In genomic region chr1:220528679-220529529, GRCh38 we compare ENCODE assay signal across 8 cellular contexts. TPM values are rescaled to one million over a fixed set of nuclear protein-coding genes. Genes with fewer than 3 reads are reported as not detected.
DNase-seq lines count a peak whose midpoint lies in the region; ATAC-seq lines count a peak whose summit lies in the region.

No MANE protein-coding gene starts in this region.

- peak overlapping the region; percentile 89 for H3K4me3 ChIP-seq in right cardiac atrium (ENCODE audit: low read length)

- H3K27ac ChIP-seq in right cardiac atrium (ENCODE audit: low read length) = peak overlapping the region; percentile 89

- no peaks in the 10 kb centered on the region for H3K27me3 ChIP-seq in right cardiac atrium (ENCODE audit: control insufficient read depth, insufficient read depth)

- intact Hi-C loops in right cardiac atrium (cut with DNase I) = no loop called here

- ATAC-seq in HG03095 (IDR thresholded peaks at IDR 0.05; ENCODE audit: unreplicated experiment) (peak; percentile 8), right cardiac atrium (peak; percentile 7 to 37)
- peak; percentile 11 for ATAC-seq in activated T-helper 17 cell treated with anti-CD3 and anti-CD28 coated beads, Interleukin-2, amount 50 U/mL, for 72 hours (replicated peaks)

- no peaks in the 10 kb centered on the region for H3K9me3 ChIP-seq in right cardiac atrium (ENCODE audit: control insufficient read depth, low read length)

- peaks cover 12% of the 10 kb centered on the region for H3K4me1 Mint-ChIP-seq in T-helper 2 cell treated with Interferon-gamma antibody and Interleukin-4, amounts not matched to agents 5 μg/mL and 100 μg/mL, for 36 hours (ENCODE audit: low read depth)
- peaks cover 9% of the 10 kb centered on the region for H3K4me1 Mint-ChIP-seq in activated T-helper 17 cell treated with anti-CD3 and anti-CD28 coated beads, Interleukin-2, amount 50 U/mL, for 72 hours

- peak overlapping the region; percentile 60 for H3K4me3 Mint-ChIP-seq in T-helper 2 cell treated with Interferon-gamma antibody and Interleukin-4, amounts not matched to agents 5 μg/mL and 100 μg/mL, for 36 hours
- H3K4me3 Mint-ChIP-seq in activated T-helper 17 cell treated with anti-CD3 and anti-CD28 coated beads, Interleukin-2, amount 50 U/mL, for 72 hours = peak overlapping the region; percentile 57

- H3K27ac Mint-ChIP-seq in T-helper 2 cell treated with Interferon-gamma antibody and Interleukin-4, amounts not matched to agents 5 μg/mL and 100 μg/mL, for 36 hours = no peak overlapping the region
- H3K27ac Mint-ChIP-seq in activated T-helper 17 cell treated with anti-CD3 and anti-CD28 coated beads, Interleukin-2, amount 50 U/mL, for 72 hours = no peak overlapping the region

- WGBS in right cardiac atrium = 1% methylated on average over 55 of the region's 55 CpGs

- H3K9me3 Mint-ChIP-seq in T-helper 2 cell treated with Interferon-gamma antibody and Interleukin-4, amounts not matched to agents 5 μg/mL and 100 μg/mL, for 36 hours = no peaks in the 10 kb centered on the region
- H3K9me3 Mint-ChIP-seq in activated T-helper 17 cell treated with anti-CD3 and anti-CD28 coated beads, Interleukin-2, amount 50 U/mL, for 72 hours = no peaks in the 10 kb centered on the region

- H3K27me3 Mint-ChIP-seq in T-helper 2 cell treated with Interferon-gamma antibody and Interleukin-4, amounts not matched to agents 5 μg/mL and 100 μg/mL, for 36 hours (ENCODE audit: low read depth) = peaks cover 61% of the 10 kb centered on the region
- H3K27me3 Mint-ChIP-seq in activated T-helper 17 cell treated with anti-CD3 and anti-CD28 coated beads, Interleukin-2, amount 50 U/mL, for 72 hours = peaks cover 55% of the 10 kb centered on the region

- H3K4me1 ChIP-seq in right cardiac atrium (ENCODE audit: control insufficient read depth, insufficient read depth, low read length) = no peaks in the 10 kb centered on the region

- no peak for DNase-seq in T-helper 2 cell treated with Interferon-gamma antibody and Interleukin-4, amounts not matched to agents 5 μg/mL and 100 μg/mL, for 36 hours (ENCODE audit: low spot score)
- DNase-seq in T-helper 2 cell = no peak
- DNase-seq in right cardiac atrium = peak in 2 of 3 donors; percentile 33 to 56
- peak; percentile 88 for DNase-seq in retina
- no peak for DNase-seq in stimulated activated CD4-positive, alpha-beta T cell treated with anti-CD3 and anti-CD28 coated beads, Interleukin-12 subunit alpha, Interleukin-12 subunit beta, amount 100 ng/mL, for 4 hours
- no peak for DNase-seq in stimulated activated CD8-positive, alpha-beta memory T cell treated with anti-CD3 and anti-CD28 coated beads, Interleukin-4, amount 100 ng/mL, for 48 hours

- H3K36me3 Mint-ChIP-seq in T-helper 2 cell treated with Interferon-gamma antibody and Interleukin-4, amounts not matched to agents 5 μg/mL and 100 μg/mL, for 36 hours (ENCODE audit: low read depth) = peaks cover 4% of the 10 kb centered on the region
- H3K36me3 Mint-ChIP-seq in activated T-helper 17 cell treated with anti-CD3 and anti-CD28 coated beads, Interleukin-2, amount 50 U/mL, for 72 hours (ENCODE audit: low read depth) = peaks cover 6% of the 10 kb centered on the region

RNA-seq across cellular contexts. Expression of gene MARK1, which starts 1.0 kb away (rescaled TPM):
- under 1 TPM; 0.05 to 0.09 TPM for total RNA-seq in activated T-helper 17 cell treated with anti-CD3 and anti-CD28 coated beads, Interleukin-2, amount 50 U/mL, for 72 hours
- total RNA-seq in right cardiac atrium = 10 to 100 TPM; 18.6 to 25.1 (median 19.5) TPM
- polyA plus RNA-seq in right cardiac atrium = 10.1 TPM

Comparison
In these comparisons a context has a peak if more than half of its experiments do, and no peak if none do; other contexts are left out.
1. DNase-seq: peak in right cardiac atrium (2 of 3) and retina (single experiment); none in T-helper 2 cell treated with Interferon-gamma antibody and Interleukin-4, amounts not matched to agents 5 μg/mL and 100 μg/mL, for 36 hours (single experiment), T-helper 2 cell (0 of 5), stimulated activated CD4-positive, alpha-beta T cell treated with anti-CD3 and anti-CD28 coated beads, Interleukin-12 subunit alpha, Interleukin-12 subunit beta, amount 100 ng/mL, for 4 hours (single experiment) and stimulated activated CD8-positive, alpha-beta memory T cell treated with anti-CD3 and anti-CD28 coated beads, Interleukin-4, amount 100 ng/mL, for 48 hours (single experiment).
2. RNA of gene MARK1, which starts 1.0 kb away (total RNA-seq): 18.6 to 25.1 TPM in right cardiac atrium; 0.05 to 0.09 TPM in activated T-helper 17 cell treated with anti-CD3 and anti-CD28 coated beads, Interleukin-2, amount 50 U/mL, for 72 hours; every median in the first group is over 10 times any median in the second.
3. Peak in every context shown above with its lines, with median percentiles within 50 percentile points of each other: ATAC-seq.